30 cellular contexts compared by ENCODE assay signal in the genomic region with DNA sequence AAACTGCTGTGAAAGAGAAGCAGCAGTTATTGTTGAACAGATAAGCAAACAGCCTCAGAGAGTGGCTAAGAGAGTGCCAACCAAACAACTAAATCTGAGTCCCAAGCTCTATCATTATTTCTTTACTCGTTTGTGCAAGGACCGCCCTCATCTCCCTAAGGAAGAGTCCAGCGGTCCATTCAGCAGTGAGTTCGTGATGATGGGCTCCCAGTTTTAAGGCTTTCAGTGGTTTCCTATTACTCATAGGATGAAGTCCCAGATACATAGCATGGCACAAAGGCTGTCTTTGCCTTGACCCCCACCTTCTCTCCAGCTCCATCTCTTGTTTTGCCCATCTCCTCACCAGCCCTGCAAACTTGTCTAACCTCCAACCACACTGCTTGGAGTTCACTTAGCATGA. TPM values are rescaled to one million over a fixed set of nuclear protein-coding genes. Genes with fewer than 3 reads are reported as not detected.
"Had no signal": no experiment of that assay in that cellular context is flagged by ENCODE, and none has a peak within 500 bp of the region (broad histone marks: within the 10 kb centered on the region; RNA-seq: fewer than 3 reads in every experiment).

No MANE protein-coding gene starts in this region.

- H3K4me3 ChIP-seq: ascending aorta, gastroesophageal sphincter, left lung, psoas muscle, suprapubic skin, tibial nerve had no signal

- H3K27me3 Mint-ChIP-seq: activated CD4-positive, alpha-beta memory T cell treated with anti-CD3 and anti-CD28 coated beads for 36 hours; activated CD4-positive, alpha-beta T cell treated with anti-CD3 and anti-CD28 coated beads, Interleukin-2, amount 10 ng/mL, durations not matched to agents 24 days and 14 days; activated naive CD8-positive, alpha-beta T cell treated with anti-CD3 and anti-CD28 coated beads for 36 hours; effector memory CD8-positive, alpha-beta T cell had no signal

- DNase-seq: activated CD4-positive, alpha-beta memory T cell treated with anti-CD3 and anti-CD28 coated beads for 36 hours; activated CD4-positive, alpha-beta T cell treated with anti-CD3 and anti-CD28 coated beads, Interleukin-2, amount 10 ng/mL, durations not matched to agents 24 days and 14 days; activated CD4-positive, CD25-positive, alpha-beta regulatory T cell treated with anti-CD3 and anti-CD28 coated beads, Interleukin-2, amount 50 U/mL, for 72 hours; activated CD8-positive, alpha-beta memory T cell treated with anti-CD3 and anti-CD28 coated beads, Interleukin-2, amount 50 U/mL, for 4 hours; activated effector memory CD4-positive, alpha-beta T cell treated with anti-CD3 and anti-CD28 coated beads, Interleukin-2, amount 50 U/mL, for 16 hours; activated naive CD4-positive, alpha-beta T cell treated with anti-CD3 and anti-CD28 coated beads for 36 hours; activated naive CD8-positive, alpha-beta T cell treated with anti-CD3 and anti-CD28 coated beads for 36 hours; activated T-cell treated with anti-CD3 and anti-CD28 coated beads, Interleukin-2, amount 50 U/mL, for 1 hour; cortex of kidney; effector memory CD8-positive, alpha-beta T cell; erythroblast; hypothalamus; immature natural killer cell; kidney; left lung; psoas muscle; stimulated activated CD4-positive, alpha-beta T cell treated with anti-CD3 and anti-CD28 coated beads, Interleukin-15, amount 100 ng/mL, for 24 hours; stimulated activated CD4-positive, alpha-beta T cell treated with anti-CD3 and anti-CD28 coated beads, Interleukin-2, amount 100 ng/mL, for 24 hours; stimulated activated naive CD4-positive, alpha-beta T cell; SW 1271; T-helper 9 cell had no signal

- H3K27ac ChIP-seq: gastroesophageal sphincter, left lung, parathyroid adenoma, psoas muscle, suprapubic skin had no signal

- H3K4me1 ChIP-seq: left lung, parathyroid adenoma, psoas muscle had no signal

- H3K27me3 ChIP-seq: ascending aorta, gastroesophageal sphincter, left lung, suprapubic skin, tibial nerve had no signal

- H3K9me3 Mint-ChIP-seq: activated CD4-positive, alpha-beta memory T cell treated with anti-CD3 and anti-CD28 coated beads for 36 hours; activated CD4-positive, alpha-beta T cell treated with anti-CD3 and anti-CD28 coated beads, Interleukin-2, amount 10 ng/mL, durations not matched to agents 24 days and 14 days; activated naive CD4-positive, alpha-beta T cell treated with anti-CD3 and anti-CD28 coated beads for 36 hours; activated T-helper 1 cell treated with anti-CD3 and anti-CD28 coated beads, Interleukin-12 subunit alpha, Interleukin-12 subunit beta, Interleukin-2, Interleukin-4 antibody, amounts not matched to agents 30 ng/mL and 10 ng/mL and 1 ng/mL, durations not matched to agents 14 hours and 24 hours and 36 hours; brain; T-helper 1 cell treated with Interleukin-12 subunit alpha and Interleukin-12 subunit beta and Interleukin-4 antibody, amounts not matched to agents 30 μg/mL and 1 μg/mL, for 36 hours had no signal

- H3K36me3 Mint-ChIP-seq: activated CD4-positive, alpha-beta memory T cell treated with anti-CD3 and anti-CD28 coated beads for 36 hours; activated naive CD8-positive, alpha-beta T cell treated with anti-CD3 and anti-CD28 coated beads for 36 hours; brain; immature natural killer cell had no signal

- H3K9ac ChIP-seq: parathyroid adenoma had no signal

- H3K27ac Mint-ChIP-seq: activated CD4-positive, alpha-beta memory T cell treated with anti-CD3 and anti-CD28 coated beads for 36 hours; activated CD4-positive, alpha-beta T cell treated with anti-CD3 and anti-CD28 coated beads, Interleukin-2, amount 10 ng/mL, durations not matched to agents 24 days and 14 days; activated naive CD4-positive, alpha-beta T cell treated with anti-CD3 and anti-CD28 coated beads for 36 hours; activated naive CD8-positive, alpha-beta T cell treated with anti-CD3 and anti-CD28 coated beads for 36 hours; activated T-helper 1 cell treated with anti-CD3 and anti-CD28 coated beads, Interleukin-12 subunit alpha, Interleukin-12 subunit beta, Interleukin-2, Interleukin-4 antibody, amounts not matched to agents 30 ng/mL and 10 ng/mL and 1 ng/mL, durations not matched to agents 14 hours and 24 hours and 36 hours; brain; effector memory CD8-positive, alpha-beta T cell; immature natural killer cell; T-helper 1 cell treated with Interleukin-12 subunit alpha and Interleukin-12 subunit beta and Interleukin-4 antibody, amounts not matched to agents 30 μg/mL and 1 μg/mL, for 36 hours had no signal

- H3K9me3 ChIP-seq: ascending aorta, gastroesophageal sphincter, left lung, psoas muscle, suprapubic skin, tibial nerve had no signal

- H3K4me3 Mint-ChIP-seq: activated CD4-positive, alpha-beta memory T cell treated with anti-CD3 and anti-CD28 coated beads for 36 hours; activated CD4-positive, alpha-beta T cell treated with anti-CD3 and anti-CD28 coated beads, Interleukin-2, amount 10 ng/mL, durations not matched to agents 24 days and 14 days; activated naive CD4-positive, alpha-beta T cell treated with anti-CD3 and anti-CD28 coated beads for 36 hours; activated naive CD8-positive, alpha-beta T cell treated with anti-CD3 and anti-CD28 coated beads for 36 hours; activated T-helper 1 cell treated with anti-CD3 and anti-CD28 coated beads, Interleukin-12 subunit alpha, Interleukin-12 subunit beta, Interleukin-2, Interleukin-4 antibody, amounts not matched to agents 30 ng/mL and 10 ng/mL and 1 ng/mL, durations not matched to agents 14 hours and 24 hours and 36 hours; brain; effector memory CD8-positive, alpha-beta T cell; immature natural killer cell; T-helper 1 cell treated with Interleukin-12 subunit alpha and Interleukin-12 subunit beta and Interleukin-4 antibody, amounts not matched to agents 30 μg/mL and 1 μg/mL, for 36 hours had no signal

- H2AFZ ChIP-seq: parathyroid adenoma had no signal

- H3K79me2 ChIP-seq: parathyroid adenoma had no signal

- H3K4me1 Mint-ChIP-seq: activated CD4-positive, alpha-beta T cell treated with anti-CD3 and anti-CD28 coated beads, Interleukin-2, amount 10 ng/mL, durations not matched to agents 24 days and 14 days; activated naive CD8-positive, alpha-beta T cell treated with anti-CD3 and anti-CD28 coated beads for 36 hours; immature natural killer cell had no signal

- H3K36me3 ChIP-seq: ascending aorta, gastroesophageal sphincter, left lung, suprapubic skin, tibial nerve had no signal

RNA-seq across cellular contexts. Expression of a gene that starts 24.3 kb away (rescaled TPM):
- total RNA-seq: activated CD4-positive, alpha-beta memory T cell treated with anti-CD3 and anti-CD28 coated beads for 36 hours; activated CD4-positive, alpha-beta T cell treated with anti-CD3 and anti-CD28 coated beads, Interleukin-2, amount 10 ng/mL, durations not matched to agents 24 days and 14 days; activated CD8-positive, alpha-beta memory T cell treated with anti-CD3 and anti-CD28 coated beads for 36 hours; activated naive CD4-positive, alpha-beta T cell treated with anti-CD3 and anti-CD28 coated beads for 36 hours; activated naive CD8-positive, alpha-beta T cell treated with anti-CD3 and anti-CD28 coated beads for 36 hours; activated T-helper 1 cell treated with anti-CD3 and anti-CD28 coated beads, Interleukin-12 subunit alpha, Interleukin-12 subunit beta, Interleukin-2, Interleukin-4 antibody, amounts not matched to agents 30 ng/mL and 10 ng/mL and 1 ng/mL, durations not matched to agents 14 hours and 24 hours and 36 hours had no signal
